ENCODE assay signal across 18 cellular contexts in genomic region chr10:124226271-124226911, GRCh38.
DNase-seq lines count a peak whose midpoint lies in the region; ATAC-seq lines count a peak whose summit lies in the region.
"Had no signal": no experiment of that assay in that cellular context is flagged by ENCODE, and none has a peak within 500 bp of the region (broad histone marks: within the 10 kb centered on the region; RNA-seq: fewer than 3 reads in every experiment).

No MANE protein-coding gene starts in this region.

- H3K4me1 Mint-ChIP-seq in CD4-positive, CD25-positive, alpha-beta regulatory T cell = peaks cover 5 to 11% (median 7%) of the 10 kb centered on the region in 4 donors
- H3K4me1 Mint-ChIP-seq in CD4-positive, alpha-beta memory T cell = peaks cover 0 to 6% (median 5%) of the 10 kb centered on the region in 4 donors
- H3K4me1 Mint-ChIP-seq in activated T-helper 17 cell treated with anti-CD3 and anti-CD28 coated beads, Interleukin-2, amount 50 U/mL, for 72 hours = peaks cover 18% of the 10 kb centered on the region
- H3K4me1 Mint-ChIP-seq in memory B cell = peaks cover 26% of the 10 kb centered on the region

- H3K4me3 Mint-ChIP-seq in CD4-positive, CD25-positive, alpha-beta regulatory T cell = peak overlapping the region; percentile 82 to 99 (median 90)
- H3K4me3 Mint-ChIP-seq in CD4-positive, alpha-beta memory T cell = peak overlapping the region in 3 of 8 donors; percentile 21 to 55 (median 36)
- H3K4me3 Mint-ChIP-seq in activated T-helper 17 cell treated with anti-CD3 and anti-CD28 coated beads, Interleukin-2, amount 50 U/mL, for 72 hours = peak overlapping the region; percentile 30
- no peak overlapping the region for H3K4me3 Mint-ChIP-seq in memory B cell

- CTCF ChIA-PET in CD4-positive, alpha-beta memory T cell (lab: Charles Lee; ENCODE audit: partially characterized antibody) = interaction anchor here (0.6 kb wide), 1 partner anchor 232 kb away, joined by 3 read pairs; no protein-coding TSS in a partner anchor

- peaks cover 20% of the 10 kb centered on the region for H3K27me3 Mint-ChIP-seq in CD4-positive, CD25-positive, alpha-beta regulatory T cell
- H3K27me3 Mint-ChIP-seq in CD4-positive, alpha-beta memory T cell = peaks cover 0 to 5% of the 10 kb centered on the region in 2 donors
- no peaks in the 10 kb centered on the region for H3K27me3 Mint-ChIP-seq in activated T-helper 17 cell treated with anti-CD3 and anti-CD28 coated beads, Interleukin-2, amount 50 U/mL, for 72 hours
- H3K27me3 Mint-ChIP-seq in memory B cell = no peaks in the 10 kb centered on the region
- H3K27me3 Mint-ChIP-seq: T-cell had no signal

- no peak for ATAC-seq in CD4-positive, CD25-positive, alpha-beta regulatory T cell (ENCODE audit: low read depth in 2 of 2)
- no peak for ATAC-seq in activated T-helper 17 cell treated with anti-CD3 and anti-CD28 coated beads, Interleukin-2, amount 50 U/mL, for 72 hours (replicated peaks)
- no peak for ATAC-seq in memory B cell (ENCODE audit: low read depth)
- ATAC-seq: lower lobe of right lung, Panc1 had no signal

- H3K4me1 ChIP-seq in CD4-positive, CD25-positive, alpha-beta regulatory T cell (ENCODE audit: control insufficient read depth, insufficient read depth, low read length, poor library complexity, severe bottlenecking) = no peaks in the 10 kb centered on the region
- no peaks in the 10 kb centered on the region for H3K4me1 ChIP-seq in CD4-positive, alpha-beta memory T cell (ENCODE audit: insufficient read depth, low read length)

- H3K4me3 ChIP-seq in CD4-positive, CD25-positive, alpha-beta regulatory T cell (ENCODE audit: low read depth, low read length) = no peak overlapping the region
- no peak overlapping the region for H3K4me3 ChIP-seq in CD4-positive, alpha-beta memory T cell (ENCODE audit: low read length in 2 of 2)
- H3K4me3 ChIP-seq: coronary artery, lower lobe of right lung, skin epidermis had no signal

- POLR2A ChIA-PET in CD4-positive, alpha-beta memory T cell (lab: Charles Lee; ENCODE audit: partially characterized antibody) = no interaction called here

- no peaks in the 10 kb centered on the region for H3K36me3 ChIP-seq in CD4-positive, CD25-positive, alpha-beta regulatory T cell (ENCODE audit: control insufficient read depth, insufficient read depth, low read length)
- H3K36me3 ChIP-seq in CD4-positive, alpha-beta memory T cell (ENCODE audit: insufficient read depth, low read length) = no peaks in the 10 kb centered on the region
- H3K36me3 ChIP-seq: lower lobe of right lung had no signal

- no peaks in the 10 kb centered on the region for H3K27me3 ChIP-seq in CD4-positive, CD25-positive, alpha-beta regulatory T cell (ENCODE audit: control insufficient read depth, insufficient read depth, low read length)
- H3K27me3 ChIP-seq in CD4-positive, alpha-beta memory T cell (ENCODE audit: insufficient read depth, low read length) = no peaks in the 10 kb centered on the region

- peaks cover 0 to 21% (median 6%) of the 10 kb centered on the region in 7 donors for H3K9me3 Mint-ChIP-seq in CD4-positive, CD25-positive, alpha-beta regulatory T cell
- H3K9me3 Mint-ChIP-seq in CD4-positive, alpha-beta memory T cell = peaks cover 0 to 51% (median 3%) of the 10 kb centered on the region in 8 donors
- H3K9me3 Mint-ChIP-seq in activated T-helper 17 cell treated with anti-CD3 and anti-CD28 coated beads, Interleukin-2, amount 50 U/mL, for 72 hours = no peaks in the 10 kb centered on the region
- H3K9me3 Mint-ChIP-seq in memory B cell = peaks cover 6% of the 10 kb centered on the region

- H3K27ac ChIP-seq in CD4-positive, CD25-positive, alpha-beta regulatory T cell (ENCODE audit: insufficient read depth, low read length, poor library complexity, severe bottlenecking) = no peak overlapping the region
- H3K27ac ChIP-seq in CD4-positive, alpha-beta memory T cell (ENCODE audit: low read depth, low read length) = no peak overlapping the region
- H3K27ac ChIP-seq: lower lobe of right lung, skin epidermis had no signal

- peak in 2 of 3 donors; percentile 44 to 54 for DNase-seq in CD4-positive, CD25-positive, alpha-beta regulatory T cell
- peak in 2 of 5 donors; percentile 7 to 19 for DNase-seq in CD4-positive, alpha-beta memory T cell
- DNase-seq in memory B cell (ENCODE audit: low spot score in 2 of 2) = no peak
- DNase-seq in NCI-H69 (lab: John Stamatoyannopoulos, UW) = no peak
- no peak for DNase-seq in G401 (ENCODE audit: low spot score)
- no peak for DNase-seq in DMS79 (lab: John Stamatoyannopoulos, UW)
- DNase-seq: amniotic stem cell, Calu3, kidney, lower lobe of right lung, NCI-H1105 treated with DMSO at 0.1 percent for 48 hours, NCI-H2081 treated with DMSO at 0.1 percent for 48 hours, nucleus accumbens had no signal

- in situ Hi-C loops in G401 (cut with HindIII; ENCODE audit: low sequenced_read_pairs) = no loop called here

- peaks cover 0 to 14% of the 10 kb centered on the region in 2 experiments for H3K9me3 ChIP-seq in CD4-positive, CD25-positive, alpha-beta regulatory T cell (ENCODE audit: control insufficient read depth in 2 of 2, low read length in 2 of 2)
- no peaks in the 10 kb centered on the region for H3K9me3 ChIP-seq in CD4-positive, alpha-beta memory T cell (ENCODE audit: control insufficient read depth in 1 of 2, low read length in 2 of 2)
- H3K9me3 ChIP-seq: lower lobe of right lung had no signal

- H3K36me3 Mint-ChIP-seq in CD4-positive, CD25-positive, alpha-beta regulatory T cell = peaks cover 3% of the 10 kb centered on the region
- H3K36me3 Mint-ChIP-seq in CD4-positive, alpha-beta memory T cell = peaks cover 0 to 6% of the 10 kb centered on the region in 2 donors
- peaks cover 40% of the 10 kb centered on the region for H3K36me3 Mint-ChIP-seq in activated T-helper 17 cell treated with anti-CD3 and anti-CD28 coated beads, Interleukin-2, amount 50 U/mL, for 72 hours (ENCODE audit: low read depth)
- H3K36me3 Mint-ChIP-seq in memory B cell = no peaks in the 10 kb centered on the region
- H3K36me3 Mint-ChIP-seq: T-cell had no signal

- intact Hi-C loops in CD4-positive, alpha-beta memory T cell (cut with micrococcal nuclease) = no loop called here

- peak overlapping the region; percentile 94 to 100 (median 99) for H3K27ac Mint-ChIP-seq in CD4-positive, CD25-positive, alpha-beta regulatory T cell
- H3K27ac Mint-ChIP-seq in CD4-positive, alpha-beta memory T cell = peak overlapping the region in 6 of 7 donors; percentile 84 to 98 (median 93)
- H3K27ac Mint-ChIP-seq in activated T-helper 17 cell treated with anti-CD3 and anti-CD28 coated beads, Interleukin-2, amount 50 U/mL, for 72 hours = peak overlapping the region; percentile 87
- H3K27ac Mint-ChIP-seq in memory B cell = peak overlapping the region; percentile 95

Comparison
In these comparisons a context has a peak if more than half of its experiments do, and no peak if none do; other contexts are left out.
1. DNase-seq: peak in CD4-positive, CD25-positive, alpha-beta regulatory T cell (2 of 3); none in memory B cell (0 of 2), NCI-H69 (single experiment), G401 (single experiment) and DMS79 (single experiment).
2. Peak in every context shown above with its lines, with median percentiles within 50 percentile points of each other: H3K27ac Mint-ChIP-seq.